7 cellular contexts compared by ENCODE assay signal in genomic region chr6:100093405-100093804, GRCh38.
"Had no signal": no experiment of that assay in that cellular context is flagged by ENCODE, and none has a peak within 500 bp of the region (broad histone marks: within the 10 kb centered on the region; RNA-seq: fewer than 3 reads in every experiment).

No MANE protein-coding gene starts in this region.

- H3K9ac ChIP-seq: GM23248 had no signal

- H3K4me3 ChIP-seq: GM23248, K562 had no signal

- H3K9me3 Mint-ChIP-seq: H9 had no signal

- ATAC-seq: K562 had no signal

- DNase-seq: GM23248, GOT3, H9, HCEC 1CT, IMR-90, KG1 had no signal

- H3K4me3 Mint-ChIP-seq: H9 had no signal

- H3K4me1 Mint-ChIP-seq: H9 had no signal

- H2AFZ ChIP-seq: GM23248 had no signal

- H3K27ac ChIP-seq: GM23248 had no signal

- H3K27ac Mint-ChIP-seq: H9 had no signal
